Comparison of ENCODE assay signal across 9 cellular contexts in genomic region chr12:101857043-101857558, GRCh38. TPM values are rescaled to one million over a fixed set of nuclear protein-coding genes. Genes with fewer than 3 reads are reported as not detected.
DNase-seq lines count a peak whose midpoint lies in the region; ATAC-seq and TF ChIP-seq lines count a peak whose summit lies in the region.
"Had no signal": no experiment of that assay in that cellular context is flagged by ENCODE, and none has a peak within 500 bp of the region (broad histone marks: within the 10 kb centered on the region; RNA-seq: fewer than 3 reads in every experiment).

No MANE protein-coding gene starts in this region.

- H3K27ac ChIP-seq in endodermal cell (ENCODE audit: low read depth, low read length) = no peak overlapping the region
- H3K27ac ChIP-seq: SK-N-MC had no signal

- no peak overlapping the region for H3K27ac Mint-ChIP-seq in endodermal cell

- no peaks in the 10 kb centered on the region for H3K27me3 Mint-ChIP-seq in endodermal cell (ENCODE audit: insufficient read depth)

- ATAC-seq in GM19043 (IDR thresholded peaks at IDR 0.05; ENCODE audit: low read depth, unreplicated experiment) = peak; percentile 37
- peak; percentile 54 for ATAC-seq in HG03159 (IDR thresholded peaks at IDR 0.05; ENCODE audit: unreplicated experiment)

- no peaks in the 10 kb centered on the region for H3K4me1 ChIP-seq in endodermal cell (ENCODE audit: control insufficient read depth, insufficient read depth, low read length)

- no peaks in the 10 kb centered on the region for H3K36me3 ChIP-seq in endodermal cell (ENCODE audit: control insufficient read depth, insufficient read depth, low read length)

- WGBS in endodermal cell (ENCODE audit: insufficient coverage in 1 of 2, insufficient read length in 1 of 2), 2 experiments = 83 to 88% methylated on average over 1 of the region's 1 CpG

- H3K9me3 ChIP-seq in endodermal cell (ENCODE audit: control insufficient read depth, low read length) = no peaks in the 10 kb centered on the region

- H3K4me3 ChIP-seq in skeletal muscle cell (ENCODE audit: low read depth, low read length) (no peak overlapping the region), endodermal cell (ENCODE audit: low read length) (no peak overlapping the region)
- H3K4me3 ChIP-seq: SK-N-MC had no signal

- H3K9ac ChIP-seq in endodermal cell (ENCODE audit: extremely low read depth, low read length, poor library complexity, severe bottlenecking) = no peak overlapping the region

- no peaks in the 10 kb centered on the region for H3K36me3 Mint-ChIP-seq in endodermal cell (ENCODE audit: low read depth)

- TF ChIP-seq CTCF in endodermal cell (conservative IDR thresholded peaks at IDR 0.05) (no peak), GM13976 (IDR thresholded peaks at IDR 0.05; ENCODE audit: borderline replicate concordance, control extremely low read depth, extremely low read depth, insufficient read depth, missing control alignments) (no peak)

- H3K9me3 Mint-ChIP-seq in endodermal cell = no peaks in the 10 kb centered on the region

- in situ Hi-C loops in GM13976 (cut with MboI; ENCODE audit: low sequenced_read_pairs, unreplicated experiment) = no loop called here

- H3K27me3 ChIP-seq in endodermal cell (ENCODE audit: control insufficient read depth, insufficient read depth, low read length, poor library complexity, severe bottlenecking) = no peaks in the 10 kb centered on the region

- no peaks in the 10 kb centered on the region for H3K4me1 Mint-ChIP-seq in endodermal cell

- DNase-seq in astrocyte of the hippocampus (ENCODE audit: low read depth, low spot score) (peak; percentile 37), skeletal muscle cell (ENCODE audit: low read depth) (peak; percentile 67), endodermal cell (no peak), hippocampal formation (lab: John Stamatoyannopoulos, UW) (no peak), GM13976 (ENCODE audit: low spot score) (no peak), middle frontal gyrus (ENCODE audit: extremely low spot score, low spot score) (no peak)

- no peak overlapping the region for H3K4me3 Mint-ChIP-seq in endodermal cell

RNA-seq across cellular contexts. Expression of gene DRAM1, which starts 20.3 kb away (rescaled TPM):
- 1 to 10 TPM in 1 of 2 donors, under 1 TPM in 1; 0.91 to 1.3 TPM for total RNA-seq in endodermal cell
- polyA plus RNA-seq in endodermal cell (2013, experiment 1 of 2) = 3.5 TPM
- 3.1 TPM for polyA plus RNA-seq in endodermal cell (2013, experiment 2 of 2)

RNA-seq across cellular contexts. Expression of gene GNPTAB, which starts 26.3 kb away (rescaled TPM):
- total RNA-seq in endodermal cell = 10 to 100 TPM; 27.8 to 30.5 TPM
- polyA plus RNA-seq in endodermal cell (2013, experiment 1 of 2) = 14.4 TPM
- 13.5 TPM for polyA plus RNA-seq in endodermal cell (2013, experiment 2 of 2)

Comparison
In these comparisons a context has a peak if more than half of its experiments do, and no peak if none do; other contexts are left out.
1. DNase-seq: peak in astrocyte of the hippocampus (single experiment) and skeletal muscle cell (single experiment); none in endodermal cell (single experiment), hippocampal formation (0 of 2), GM13976 (single experiment) and middle frontal gyrus (single experiment).